In genomic region chr5:178434016-178434761, GRCh38 we compare ENCODE assay signal across 13 cellular contexts.
"Had no signal": no experiment of that assay in that cellular context is flagged by ENCODE, and none has a peak within 500 bp of the region (broad histone marks: within the 10 kb centered on the region; RNA-seq: fewer than 3 reads in every experiment).

No MANE protein-coding gene starts in this region.

- H3K9me3 ChIP-seq: pancreas had no signal

- ATAC-seq: activated naive CD4-positive, alpha-beta T cell treated with anti-CD3 and anti-CD28 coated beads, Interleukin-2, amount 50 U/mL, for 72 hours; activated T-helper 17 cell treated with anti-CD3 and anti-CD28 coated beads, Interleukin-2, amount 50 U/mL, for 72 hours; esophagus mucosa; natural killer cell; pancreas; stimulated activated naive B cell treated with anti-CD40 and anti-IgM and Interleukin-4, amounts not matched to agents 10 μg/mL and 1 μg/mL and 100 μg/mL, for 72 hours had no signal

- H3K27ac ChIP-seq: dorsolateral prefrontal cortex, pancreas had no signal

- H3K27ac Mint-ChIP-seq: activated B cell treated with CpG ODN at 0.5 μM for 24 hours; activated naive CD4-positive, alpha-beta T cell treated with anti-CD3 and anti-CD28 coated beads, Interleukin-2, amount 50 U/mL, for 72 hours; activated T-helper 17 cell treated with anti-CD3 and anti-CD28 coated beads, Interleukin-2, amount 50 U/mL, for 72 hours; immature natural killer cell; natural killer cell; stimulated activated naive B cell treated with anti-CD40 and anti-IgM and Interleukin-4, amounts not matched to agents 10 μg/mL and 1 μg/mL and 100 μg/mL, for 72 hours had no signal

- H3K4me3 Mint-ChIP-seq: activated B cell treated with CpG ODN at 0.5 μM for 24 hours; activated T-helper 17 cell treated with anti-CD3 and anti-CD28 coated beads, Interleukin-2, amount 50 U/mL, for 72 hours; immature natural killer cell; natural killer cell; stimulated activated naive B cell treated with anti-CD40 and anti-IgM and Interleukin-4, amounts not matched to agents 10 μg/mL and 1 μg/mL and 100 μg/mL, for 72 hours had no signal

- H3K4me1 Mint-ChIP-seq: activated B cell treated with CpG ODN at 0.5 μM for 24 hours; activated T-helper 17 cell treated with anti-CD3 and anti-CD28 coated beads, Interleukin-2, amount 50 U/mL, for 72 hours; immature natural killer cell; natural killer cell; stimulated activated naive B cell treated with anti-CD40 and anti-IgM and Interleukin-4, amounts not matched to agents 10 μg/mL and 1 μg/mL and 100 μg/mL, for 72 hours had no signal

- H3K36me3 ChIP-seq: pancreas had no signal

- DNase-seq: activated B cell treated with CpG ODN at 0.5 μM for 24 hours; glutamatergic neuron; immature natural killer cell; natural killer cell; pancreas; SIG-M5; small intestine; stimulated activated naive B cell treated with anti-CD40 and anti-IgM and Interleukin-4, amounts not matched to agents 10 μg/mL and 1 μg/mL and 100 μg/mL, for 72 hours; T-helper 2 cell had no signal

- H3K9me3 Mint-ChIP-seq: activated naive CD4-positive, alpha-beta T cell treated with anti-CD3 and anti-CD28 coated beads, Interleukin-2, amount 50 U/mL, for 72 hours; activated T-helper 17 cell treated with anti-CD3 and anti-CD28 coated beads, Interleukin-2, amount 50 U/mL, for 72 hours; immature natural killer cell; natural killer cell had no signal

- H3K27me3 Mint-ChIP-seq: activated B cell treated with CpG ODN at 0.5 μM for 24 hours had no signal

- H3K4me3 ChIP-seq: pancreas had no signal

- H3K27me3 ChIP-seq: dorsolateral prefrontal cortex, pancreas had no signal

- H3K36me3 Mint-ChIP-seq: activated naive CD4-positive, alpha-beta T cell treated with anti-CD3 and anti-CD28 coated beads, Interleukin-2, amount 50 U/mL, for 72 hours; immature natural killer cell; natural killer cell; stimulated activated naive B cell treated with anti-CD40 and anti-IgM and Interleukin-4, amounts not matched to agents 10 μg/mL and 1 μg/mL and 100 μg/mL, for 72 hours had no signal
